11 cellular contexts compared by ENCODE assay signal in the genomic region with DNA sequence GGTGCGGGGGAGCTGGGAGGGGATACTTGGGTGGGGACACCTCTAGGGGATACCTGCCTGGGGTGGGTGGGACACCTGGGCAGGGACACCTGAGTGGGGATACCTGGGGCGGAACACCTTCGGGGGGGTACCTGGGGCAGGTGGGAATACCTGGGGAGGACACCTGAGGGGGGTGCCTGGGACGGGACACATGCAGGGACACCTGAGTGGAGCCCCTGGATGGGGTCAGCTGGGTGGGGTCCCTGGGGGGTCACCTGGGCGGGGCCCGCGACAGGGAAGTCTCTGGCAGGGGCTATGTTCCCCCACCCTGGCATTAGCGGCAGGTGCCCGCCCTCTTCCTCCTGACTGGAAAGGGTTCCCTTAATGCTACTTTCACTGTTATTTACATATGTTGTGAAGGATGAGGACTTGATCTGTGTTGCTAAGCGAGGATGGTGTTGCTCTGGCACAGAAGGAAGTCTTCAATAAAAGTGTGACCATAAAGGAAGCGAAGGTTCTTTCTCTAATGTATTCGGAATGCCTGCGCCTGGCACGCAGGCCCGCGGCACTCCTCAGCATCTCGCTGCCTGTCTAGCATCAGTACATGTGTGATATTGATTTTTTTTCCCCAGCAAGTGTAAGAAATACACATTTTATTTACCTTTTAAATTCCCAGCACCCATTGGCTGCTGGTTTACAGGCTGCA.
"Had no signal": no experiment of that assay in that cellular context is flagged by ENCODE, and none has a peak within 500 bp of the region (broad histone marks: within the 10 kb centered on the region; RNA-seq: fewer than 3 reads in every experiment).

No MANE protein-coding gene starts in this region.

- ATAC-seq: activated CD4-positive, alpha-beta T cell treated with anti-CD3 and anti-CD28 coated beads for 36 hours; activated CD8-positive, alpha-beta memory T cell treated with anti-CD3 and anti-CD28 coated beads, Interleukin-2, amount 10 ng/mL, durations not matched to agents 7 days and 5 days; naive thymus-derived CD8-positive, alpha-beta T cell had no signal

- H3K9me3 ChIP-seq: tibial nerve, uterus had no signal

- H3K27ac ChIP-seq: dorsolateral prefrontal cortex, tibial nerve, uterus had no signal

- H3K4me1 ChIP-seq: tibial nerve, uterus had no signal

- H3K4me3 ChIP-seq: dorsolateral prefrontal cortex, tibial nerve, uterus had no signal

- DNase-seq: activated CD4-positive, alpha-beta memory T cell treated with anti-CD3 and anti-CD28 coated beads for 36 hours; activated CD8-positive, alpha-beta memory T cell treated with anti-CD3 and anti-CD28 coated beads, Interleukin-2, amount 10 ng/mL, durations not matched to agents 7 days and 5 days; activated naive CD8-positive, alpha-beta T cell treated with anti-CD3 and anti-CD28 coated beads for 36 hours; amniotic stem cell; immature natural killer cell; stimulated activated naive CD4-positive, alpha-beta T cell treated with Interleukin-2 at 50 U/mL for 16 hours; uterus had no signal

- H3K27me3 ChIP-seq: tibial nerve, uterus had no signal

- H3K36me3 ChIP-seq: tibial nerve, uterus had no signal
